In the genomic region with DNA sequence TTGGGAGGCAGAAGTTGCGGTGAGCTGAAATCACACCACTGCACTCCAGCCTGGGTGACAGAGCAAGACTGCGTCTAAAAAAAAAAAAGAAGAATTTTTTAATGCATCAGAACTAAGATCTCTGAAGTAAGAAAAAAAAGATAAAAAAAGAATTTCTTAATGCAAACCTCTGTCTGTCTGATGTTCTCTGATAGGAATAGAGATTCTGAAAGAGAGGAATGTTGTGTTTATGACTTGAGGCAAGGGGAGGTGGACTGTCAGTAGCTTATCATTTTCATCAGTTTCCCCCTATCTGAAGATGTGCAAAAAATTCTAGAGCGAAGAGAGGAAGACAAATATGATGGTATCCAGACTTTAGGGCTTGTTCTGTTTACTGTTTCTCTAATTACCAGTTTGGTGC, we compare ENCODE assay signal across 6 cellular contexts.
"Had no signal": no experiment of that assay in that cellular context is flagged by ENCODE, and none has a peak within 500 bp of the region (broad histone marks: within the 10 kb centered on the region; RNA-seq: fewer than 3 reads in every experiment).

No MANE protein-coding gene starts in this region.

- ATAC-seq: HepG2, K562 had no signal

- H3K4me3 ChIP-seq: K562 had no signal

- H3K27ac ChIP-seq: HL-60 had no signal

- DNase-seq: IMR-90, KBM-7, KG1 had no signal
